ENCODE assay signal across 10 cellular contexts in genomic region chr9:19517202-19517942, GRCh38.
A peak's percentile ranks its signal among the peaks of the same experiment; 100 is the strongest.
DNase-seq lines count a peak whose midpoint lies in the region; ATAC-seq and TF ChIP-seq lines count a peak whose summit lies in the region.
"Had no signal": no experiment of that assay in that cellular context is flagged by ENCODE, and none has a peak within 500 bp of the region (broad histone marks: within the 10 kb centered on the region; RNA-seq: fewer than 3 reads in every experiment).

No MANE protein-coding gene starts in this region.

- H3K4me3 ChIP-seq in A673 (ENCODE audit: low read depth, low read length, poor library complexity, severe bottlenecking): no peak overlapping the region
- no peak overlapping the region for H3K4me3 ChIP-seq in Loucy (ENCODE audit: low read length, poor library complexity, severe bottlenecking)
- no peak overlapping the region for H3K4me3 ChIP-seq in dorsolateral prefrontal cortex

- POLR2A ChIA-PET in A673 (lab: Charles Lee; ENCODE audit: low non-redundant PET): no interaction called here

- TF ChIP-seq CTCF in A673 (conservative IDR thresholded peaks at IDR 0.05; ENCODE audit: low read depth, low read length): peak; percentile 30; the same call in 1 of the 2 replicates
- peak; percentile 65 for TF ChIP-seq CTCF in Loucy (conservative IDR thresholded peaks at IDR 0.05; ENCODE audit: low read length)
- TF ChIP-seq CTCF in dorsolateral prefrontal cortex (IDR thresholded peaks at IDR 0.05 in 54 of 56, conservative IDR thresholded peaks at IDR 0.05 in 2 of 56; ENCODE audit: low read depth in 1 of 56, partially characterized antibody in 56 of 56): peak in 14 of 56 donors; percentile 7 to 27 (median 20)

- no peak overlapping the region for H2AFZ ChIP-seq in Loucy (ENCODE audit: low read length)

- no peaks in the 10 kb centered on the region for H4K20me1 ChIP-seq in Loucy (ENCODE audit: insufficient read depth, low read length, poor library complexity, severe bottlenecking)

- H3K9me3 ChIP-seq in A673 (ENCODE audit: low read depth, low read length, poor library complexity, severe bottlenecking) (no peaks in the 10 kb centered on the region), Loucy (ENCODE audit: insufficient read depth, low read depth, low read length) (no peaks in the 10 kb centered on the region)

- H3K9me2 ChIP-seq in Loucy (replicated peaks; ENCODE audit: low read depth, low read length): no peaks in the 10 kb centered on the region

- DNase-seq in A673 (ENCODE audit: low spot score) (peak; percentile 1), ELR (ENCODE audit: low read depth) (peak; percentile 17), dorsolateral prefrontal cortex (no peak), NCI-H345 treated with DMSO at 0.1 percent for 48 hours (lab: John Stamatoyannopoulos, UW; ENCODE audit: unreplicated experiment) (no peak), NCI-H2196 (lab: John Stamatoyannopoulos, UW; ENCODE audit: unreplicated experiment) (no peak)
- DNase-seq: activated CD8-positive, alpha-beta memory T cell treated with anti-CD3 and anti-CD28 coated beads, Interleukin-2, amount 50 U/mL, for 48 hours; midbrain had no signal

- CTCF ChIA-PET in A673 (lab: Charles Lee): interaction anchor here (0.7 kb wide), 2 partner anchors 86 to 1330 kb away, joined by 6 to 7 read pairs; no protein-coding TSS in a partner anchor

- no peak for ATAC-seq in activated CD4-positive, CD25-positive, alpha-beta regulatory T cell treated with anti-CD3 and anti-CD28 coated beads, Interleukin-2, amount 50 U/mL, for 24 hours
- no peak for ATAC-seq in HG03108 (IDR thresholded peaks at IDR 0.05; ENCODE audit: unreplicated experiment)

- intact Hi-C loops in A673 (cut with micrococcal nuclease; ENCODE audit: unreplicated experiment) (no loop called here), dorsolateral prefrontal cortex (cut with DNase I) (no loop called here)

- no peak overlapping the region for H3K9ac ChIP-seq in Loucy (ENCODE audit: low read depth, low read length, poor library complexity, severe bottlenecking)

- H3K4me1 ChIP-seq in A673 (ENCODE audit: insufficient read depth, low read length, poor library complexity, severe bottlenecking): no peaks in the 10 kb centered on the region
- H3K4me1 ChIP-seq in Loucy (ENCODE audit: insufficient read depth, low read length, poor library complexity, severe bottlenecking): no peaks in the 10 kb centered on the region

- H3K27ac ChIP-seq in A673 (ENCODE audit: low read depth, low read length, poor library complexity, severe bottlenecking) (no peak overlapping the region), dorsolateral prefrontal cortex (peak overlapping the region in 50 of 59 donors; percentile 2 to 91 (median 62))

- BruUV-seq in A673 (replicated peaks; lab: Mats Ljungman, UMichigan): no TSS peak

- H3K36me3 ChIP-seq in A673 (ENCODE audit: insufficient read depth, low read length, poor library complexity, severe bottlenecking): no peaks in the 10 kb centered on the region
- H3K36me3 ChIP-seq in Loucy (ENCODE audit: insufficient read depth, low read length): no peaks in the 10 kb centered on the region

- no peaks in the 10 kb centered on the region for H3F3A ChIP-seq in Loucy (ENCODE audit: low read depth)

- no peak overlapping the region for H3K4me2 ChIP-seq in Loucy (ENCODE audit: low read depth, low read length, poor library complexity, severe bottlenecking)

- H3K27me3 ChIP-seq in A673 (replicated peaks; ENCODE audit: insufficient read depth, low read depth, low read length, poor library complexity) (no peaks in the 10 kb centered on the region), Loucy (ENCODE audit: insufficient read depth, low read length, poor library complexity, severe bottlenecking) (no peaks in the 10 kb centered on the region), dorsolateral prefrontal cortex (no peaks in the 10 kb centered on the region)

- H3K79me2 ChIP-seq in Loucy (ENCODE audit: insufficient read depth, low read length): no peaks in the 10 kb centered on the region

Comparison
In these comparisons a context has a peak if more than half of its experiments do, and no peak if none do; other contexts are left out.
1. DNase-seq: peak in A673 (single experiment) and ELR (single experiment); none in dorsolateral prefrontal cortex (0 of 10), NCI-H345 treated with DMSO at 0.1 percent for 48 hours (single experiment) and NCI-H2196 (single experiment).